In genomic region chr21:32524010-32524719, GRCh38 we compare ENCODE assay signal across 10 cellular contexts.
A peak's percentile ranks its signal among the peaks of the same experiment; 100 is the strongest.
DNase-seq lines count a peak whose midpoint lies in the region; ATAC-seq and TF ChIP-seq lines count a peak whose summit lies in the region.
"Had no signal": no experiment of that assay in that cellular context is flagged by ENCODE, and none has a peak within 500 bp of the region (broad histone marks: within the 10 kb centered on the region; RNA-seq: fewer than 3 reads in every experiment).

No MANE protein-coding gene starts in this region.

- H3K36me3 Mint-ChIP-seq in CD8-positive, alpha-beta T cell: no peaks in the 10 kb centered on the region
- H3K36me3 Mint-ChIP-seq: activated naive CD4-positive, alpha-beta T cell treated with anti-CD3 and anti-CD28 coated beads, Interleukin-2, amount 50 U/mL, for 72 hours had no signal

- no peaks in the 10 kb centered on the region for H3K9me3 ChIP-seq in SK-N-SH
- H3K9me3 ChIP-seq in parathyroid adenoma (ENCODE audit: control insufficient read depth, low read length): no peaks in the 10 kb centered on the region
- H3K9me3 ChIP-seq in CD8-positive, alpha-beta T cell (ENCODE audit: low read length): no peaks in the 10 kb centered on the region

- TF ChIP-seq EP300 in SK-N-SH (IDR thresholded peaks at IDR 0.05; ENCODE audit: borderline replicate concordance in 1 of 2, low read depth in 1 of 2, low read length in 1 of 2): peak in 1 of 2 experiments; percentile 17; a peak in 1 of 4 replicates

- H3K27me3 ChIP-seq in SK-N-SH (ENCODE audit: insufficient read depth) (no peaks in the 10 kb centered on the region), parathyroid adenoma (ENCODE audit: control insufficient read depth, insufficient read depth, low read length) (no peaks in the 10 kb centered on the region)
- no peaks in the 10 kb centered on the region for H3K27me3 ChIP-seq in CD8-positive, alpha-beta T cell (ENCODE audit: insufficient read depth, low read length)

- peak overlapping the region; percentile 44; the same call in 1 of the 2 replicates for H3K9ac ChIP-seq in SK-N-SH
- H3K9ac ChIP-seq in parathyroid adenoma: no peak overlapping the region

- H4K20me1 ChIP-seq in SK-N-SH (ENCODE audit: insufficient read depth): no peaks in the 10 kb centered on the region

- H3K4me1 Mint-ChIP-seq in CD8-positive, alpha-beta T cell (ENCODE audit: low read depth): peaks cover 4% of the 10 kb centered on the region

- H3K27me3 Mint-ChIP-seq in CD8-positive, alpha-beta T cell (ENCODE audit: low read depth): no peaks in the 10 kb centered on the region

- no peak overlapping the region for H3K4me3 ChIP-seq in SK-N-SH (ENCODE audit: low read depth in 2 of 2, low read length in 1 of 2)
- no peak overlapping the region for H3K4me3 ChIP-seq in fibroblast of the aortic adventitia (ENCODE audit: low read depth, low read length)
- no peak overlapping the region for H3K4me3 ChIP-seq in parathyroid adenoma (ENCODE audit: low read depth, low read length)
- no peak overlapping the region for H3K4me3 ChIP-seq in CD8-positive, alpha-beta T cell (ENCODE audit: low read depth, low read length)

- intact Hi-C loops in CD8-positive, alpha-beta T cell (cut with DNase I, micrococcal nuclease): no loop called here

- peaks cover 39% of the 10 kb centered on the region for H3F3A ChIP-seq in SK-N-SH (replicated peaks; ENCODE audit: insufficient read depth)

- H3K27ac Mint-ChIP-seq in CD8-positive, alpha-beta T cell: no peak overlapping the region
- H3K27ac Mint-ChIP-seq: activated naive CD4-positive, alpha-beta T cell treated with anti-CD3 and anti-CD28 coated beads, Interleukin-2, amount 50 U/mL, for 72 hours had no signal

- DNase-seq in EL: peak; percentile 89
- DNase-seq in SK-N-SH: no peak
- peak; percentile 98 for DNase-seq in fibroblast of the aortic adventitia (ENCODE audit: low read depth)
- DNase-seq in activated T-cell treated with anti-CD3 and anti-CD28 coated beads, Interleukin-2, amount 50 U/mL, for 48 hours: no peak
- no peak for DNase-seq in DMS153 treated with DMSO at 0.1 percent for 48 hours (lab: John Stamatoyannopoulos, UW; ENCODE audit: unreplicated experiment)
- DNase-seq in CD8-positive, alpha-beta T cell: no peak
- DNase-seq in stimulated activated CD4-positive, alpha-beta T cell treated with anti-CD3 and anti-CD28 coated beads, Interleukin-15, amount 100 ng/mL, for 24 hours: no peak
- DNase-seq: NCI-H446 had no signal

- CTCF ChIA-PET in SK-N-SH (lab: Yijun Ruan, JAX): interaction anchor here (1.0 to 2.0 kb wide), 3 partner anchors 9 to 46 kb away, joined by 3 to 4 read pairs (median 4); no protein-coding TSS in a partner anchor
- CTCF ChIA-PET in CD8-positive, alpha-beta T cell (lab: Charles Lee): interaction anchor here (1.9 kb wide), 1 partner anchor 9 kb away, joined by 5 read pairs; no protein-coding TSS in a partner anchor

- POLR2A ChIA-PET in SK-N-SH (lab: Yijun Ruan, JAX): no interaction called here
- POLR2A ChIA-PET in CD8-positive, alpha-beta T cell (lab: Charles Lee): interaction anchor here (1.1 kb wide), 1 partner anchor 13 kb away, joined by 3 read pairs; no protein-coding TSS in a partner anchor

- H3K4me2 ChIP-seq in SK-N-SH (peak overlapping the region; percentile 9; the same call in 1 of the 2 replicates), parathyroid adenoma (ENCODE audit: low read length) (no peak overlapping the region)

- WGBS in SK-N-SH (ENCODE audit: low lambda C conversion rate): 54% methylated on average over 8 of the region's 8 CpGs

- no peaks in the 10 kb centered on the region for H3K9me2 ChIP-seq in SK-N-SH

- no peak for ATAC-seq in CD8-positive, alpha-beta T cell
- ATAC-seq: activated naive CD4-positive, alpha-beta T cell treated with anti-CD3 and anti-CD28 coated beads, Interleukin-2, amount 50 U/mL, for 72 hours had no signal

- H3K36me3 ChIP-seq in SK-N-SH (replicated peaks in 1 of 2; ENCODE audit: control insufficient read depth in 1 of 2, insufficient read depth in 2 of 2, low read length in 1 of 2) (no peaks in the 10 kb centered on the region), parathyroid adenoma (ENCODE audit: control insufficient read depth, insufficient read depth, low read length) (no peaks in the 10 kb centered on the region)
- no peaks in the 10 kb centered on the region for H3K36me3 ChIP-seq in CD8-positive, alpha-beta T cell (ENCODE audit: insufficient read depth, low read length)

- no peak for TF ChIP-seq RAD21 in SK-N-SH (IDR thresholded peaks at IDR 0.05; ENCODE audit: low read length)

- no peak for TF ChIP-seq CTCF in SK-N-SH (IDR thresholded peaks at IDR 0.05)
- no peak for TF ChIP-seq CTCF in fibroblast of the aortic adventitia (IDR thresholded peaks at IDR 0.05; ENCODE audit: insufficient read depth, low read length)
- no peak for TF ChIP-seq CTCF in parathyroid adenoma (IDR thresholded peaks at IDR 0.05)
- no peak for TF ChIP-seq CTCF in CD8-positive, alpha-beta T cell (IDR thresholded peaks at IDR 0.05)

- no peak overlapping the region for H3K4me3 Mint-ChIP-seq in CD8-positive, alpha-beta T cell

- H2AFZ ChIP-seq in SK-N-SH (ENCODE audit: low read depth) (0 out of 2 replicates have a peak overlapping the region, but pooled peaks have one; percentile 15), parathyroid adenoma (no peak overlapping the region)

- H3K4me1 ChIP-seq in SK-N-SH (ENCODE audit: control insufficient read depth in 1 of 2, insufficient read depth in 2 of 2, low read depth in 1 of 2, low read length in 1 of 2) (peaks cover 15 to 36% of the 10 kb centered on the region in 2 experiments; a peak in 3 of 4 replicates), parathyroid adenoma (peaks cover 7% of the 10 kb centered on the region)
- H3K4me1 ChIP-seq in CD8-positive, alpha-beta T cell (ENCODE audit: insufficient read depth, low read length): no peaks in the 10 kb centered on the region

- H3K27ac ChIP-seq in SK-N-SH (ENCODE audit: low read depth in 2 of 2, low read length in 1 of 2): peak overlapping the region; percentile 30 to 99; a peak in 3 of 4 replicates
- H3K27ac ChIP-seq in parathyroid adenoma: peak overlapping the region; percentile 62
- H3K27ac ChIP-seq in CD8-positive, alpha-beta T cell (ENCODE audit: low read depth, low read length): no peak overlapping the region

- H3K79me2 ChIP-seq in SK-N-SH (ENCODE audit: insufficient read depth): no peaks in the 10 kb centered on the region
- H3K79me2 ChIP-seq in parathyroid adenoma: no peaks in the 10 kb centered on the region

- no peaks in the 10 kb centered on the region for H3K9me3 Mint-ChIP-seq in CD8-positive, alpha-beta T cell
- H3K9me3 Mint-ChIP-seq: activated naive CD4-positive, alpha-beta T cell treated with anti-CD3 and anti-CD28 coated beads, Interleukin-2, amount 50 U/mL, for 72 hours had no signal

TF ChIP-seq in SK-N-SH, 30 proteins besides CTCF, POLR2A, EP300 and RAD21 (continues in another document):
- TF ChIP-seq, protein P1, sequence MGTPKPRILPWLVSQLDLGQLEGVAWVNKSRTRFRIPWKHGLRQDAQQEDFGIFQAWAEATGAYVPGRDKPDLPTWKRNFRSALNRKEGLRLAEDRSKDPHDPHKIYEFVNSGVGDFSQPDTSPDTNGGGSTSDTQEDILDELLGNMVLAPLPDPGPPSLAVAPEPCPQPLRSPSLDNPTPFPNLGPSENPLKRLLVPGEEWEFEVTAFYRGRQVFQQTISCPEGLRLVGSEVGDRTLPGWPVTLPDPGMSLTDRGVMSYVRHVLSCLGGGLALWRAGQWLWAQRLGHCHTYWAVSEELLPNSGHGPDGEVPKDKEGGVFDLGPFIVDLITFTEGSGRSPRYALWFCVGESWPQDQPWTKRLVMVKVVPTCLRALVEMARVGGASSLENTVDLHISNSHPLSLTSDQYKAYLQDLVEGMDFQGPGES (IDR thresholded peaks at IDR 0.05; ENCODE audit: low read depth, low read length): no peak
- TF ChIP-seq PBX3 (IDR thresholded peaks at IDR 0.05) (peak; percentile 47; the same call in 1 of the 2 replicates), GABPA (IDR thresholded peaks at IDR 0.05; ENCODE audit: low read depth) (no peak), TAF1 (IDR thresholded peaks at IDR 0.05; ENCODE audit: borderline replicate concordance, low read depth, low read length) (no peak), SIN3A (IDR thresholded peaks at IDR 0.05; ENCODE audit: borderline replicate concordance, low read depth, low read length) (no peak), USF1 (IDR thresholded peaks at IDR 0.05; ENCODE audit: borderline replicate concordance, low read depth) (no peak), GATA2 (CRISPR knock-in tag; IDR thresholded peaks at IDR 0.05) (no peak), FOXJ3 (CRISPR knock-in tag; IDR thresholded peaks at IDR 0.05) (no peak), TCF12 (IDR thresholded peaks at IDR 0.05) (peak; percentile 59), NRF1 (IDR thresholded peaks at IDR 0.05; ENCODE audit: low read depth, low read length) (no peak), MXI1 (IDR thresholded peaks at IDR 0.05; ENCODE audit: low read depth, low read length) (no peak), TEAD4 (IDR thresholded peaks at IDR 0.05; ENCODE audit: borderline replicate concordance, insufficient read depth) (no peak), JUND (IDR thresholded peaks at IDR 0.05) (peak; percentile 18), RCOR1 (IDR thresholded peaks at IDR 0.05; ENCODE audit: low read length) (no peak), FOSL2 (IDR thresholded peaks at IDR 0.05; ENCODE audit: borderline replicate concordance, low read depth) (peak; percentile 49; the same call in 1 of the 2 replicates), SMC3 (IDR thresholded peaks at IDR 0.05; ENCODE audit: low read depth, low read length) (no peak), NFIC (IDR thresholded peaks at IDR 0.05; ENCODE audit: borderline replicate concordance) (no peak), ELF1 (IDR thresholded peaks at IDR 0.05) (no peak), FOXM1 (IDR thresholded peaks at IDR 0.05; ENCODE audit: low read depth) (no peak)

Comparison
In these comparisons a context has a peak if more than half of its experiments do, and no peak if none do; other contexts are left out.
1. DNase-seq: peak in EL (single experiment) and fibroblast of the aortic adventitia (single experiment); none in SK-N-SH (single experiment), activated T-cell treated with anti-CD3 and anti-CD28 coated beads, Interleukin-2, amount 50 U/mL, for 48 hours (0 of 2), DMS153 treated with DMSO at 0.1 percent for 48 hours (single experiment), CD8-positive, alpha-beta T cell (0 of 7) and stimulated activated CD4-positive, alpha-beta T cell treated with anti-CD3 and anti-CD28 coated beads, Interleukin-15, amount 100 ng/mL, for 24 hours (single experiment).